16 cellular contexts compared by ENCODE assay signal in the genomic region with DNA sequence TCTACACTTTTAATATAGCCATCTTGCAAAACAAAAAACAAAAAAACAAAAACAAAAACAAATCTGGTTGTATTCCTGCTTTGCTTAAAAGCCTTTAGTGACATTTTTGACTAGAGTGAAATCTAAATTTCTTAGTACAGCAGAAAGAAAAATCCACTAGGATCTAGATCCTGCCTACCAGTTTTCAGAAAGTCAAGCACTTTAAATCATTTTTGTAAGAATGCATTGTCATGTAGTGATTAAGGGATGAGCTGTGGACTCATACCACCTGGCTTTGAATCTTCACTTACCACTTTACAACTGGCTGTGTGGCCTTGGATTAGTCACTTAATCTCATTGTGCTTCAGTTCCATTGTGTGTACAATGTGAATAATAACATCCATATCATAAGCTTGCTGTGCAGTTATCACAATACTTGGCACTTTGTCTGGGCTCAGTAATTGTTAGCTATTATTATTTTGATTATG. TPM values are rescaled to one million over a fixed set of nuclear protein-coding genes. Genes with fewer than 3 reads are reported as not detected.
DNase-seq lines count a peak whose midpoint lies in the region; ATAC-seq and TF ChIP-seq lines count a peak whose summit lies in the region.
"Had no signal": no experiment of that assay in that cellular context is flagged by ENCODE, and none has a peak within 500 bp of the region (broad histone marks: within the 10 kb centered on the region; RNA-seq: fewer than 3 reads in every experiment).

No MANE protein-coding gene starts in this region.

- H3K27ac Mint-ChIP-seq in activated T-cell treated with anti-CD3 and anti-CD28 coated beads, Interleukin-2, amount 50 U/mL, for 72 hours = peak overlapping the region; percentile 74
- H3K27ac Mint-ChIP-seq in T-helper 17 cell = peak overlapping the region; percentile 43
- no peak overlapping the region for H3K27ac Mint-ChIP-seq in mesothelial cell of epicardium

- ATAC-seq in activated T-cell treated with anti-CD3 and anti-CD28 coated beads, Interleukin-2, amount 50 U/mL, for 72 hours (replicated peaks in 1 of 2) = peak; percentile 33 to 63
- ATAC-seq in IMR-90 (ENCODE audit: low read depth) = no peak
- no peak for ATAC-seq in T-helper 17 cell
- ATAC-seq: pancreas had no signal

- peaks cover 30 to 67% of the 10 kb centered on the region in 2 experiments for H3K79me1 ChIP-seq in IMR-90 (ENCODE audit: low read depth in 1 of 2, low read length in 2 of 2)

- in situ Hi-C loops in IMR-90 (cut with MboI; ENCODE audit: low sequenced_read_pairs) = loop anchor here (5.0 kb wide), 1 partner anchor 453 kb away; no protein-coding TSS in a partner anchor

- H3K4me1 ChIP-seq in IMR-90 (ENCODE audit: control insufficient read depth, insufficient read depth, low read length) = peaks cover 2% of the 10 kb centered on the region; the same call in 1 of the 2 replicates

- no peak overlapping the region for H2BK5ac ChIP-seq in IMR-90 (ENCODE audit: low read depth, low read length, poor library complexity, severe bottlenecking)

- H3K14ac ChIP-seq in IMR-90 (replicated peaks; ENCODE audit: low read depth, low read length) = no peak overlapping the region

- H3K56ac ChIP-seq in IMR-90 (ENCODE audit: extremely low read depth, insufficient read depth, low read length) = no peak overlapping the region

- no peak overlapping the region for H3K4ac ChIP-seq in IMR-90 (ENCODE audit: low read depth, low read length)

- TF ChIP-seq POLR2A in IMR-90 (IDR thresholded peaks at IDR 0.05; ENCODE audit: low read depth, low read length) = no peak

- H3K36me3 ChIP-seq in IMR-90 (ENCODE audit: control insufficient read depth, insufficient read depth, low read length) = no peaks in the 10 kb centered on the region
- H3K36me3 ChIP-seq: pancreas, suprapubic skin had no signal

- H3K27me3 Mint-ChIP-seq in activated T-cell treated with anti-CD3 and anti-CD28 coated beads, Interleukin-2, amount 50 U/mL, for 72 hours (ENCODE audit: low read depth) = no peaks in the 10 kb centered on the region
- no peaks in the 10 kb centered on the region for H3K27me3 Mint-ChIP-seq in T-helper 17 cell
- no peaks in the 10 kb centered on the region for H3K27me3 Mint-ChIP-seq in mesothelial cell of epicardium (ENCODE audit: low read depth)

- H3K9me3 Mint-ChIP-seq in activated T-cell treated with anti-CD3 and anti-CD28 coated beads, Interleukin-2, amount 50 U/mL, for 72 hours = no peaks in the 10 kb centered on the region
- no peaks in the 10 kb centered on the region for H3K9me3 Mint-ChIP-seq in mesothelial cell of epicardium

- peak in 1 of 2 donors; percentile 18 for DNase-seq in activated T-cell treated with anti-CD3 and anti-CD28 coated beads, Interleukin-2, amount 50 U/mL, for 72 hours
- no peak for DNase-seq in activated T-cell treated with anti-CD3 and anti-CD28 coated beads for 4 hours
- DNase-seq in IMR-90 = peak; percentile 32
- no peak for DNase-seq in T-helper 17 cell
- DNase-seq in myocyte (ENCODE audit: low read depth) = peak; percentile 15
- DNase-seq in head of caudate nucleus = no peak
- no peak for DNase-seq in mesothelial cell of epicardium (ENCODE audit: low spot score in 2 of 2, unreplicated experiment in 2 of 2)
- no peak for DNase-seq in NCI-H2107 treated with DMSO at 0.1 percent for 48 hours (lab: John Stamatoyannopoulos, UW; ENCODE audit: unreplicated experiment)
- DNase-seq: activated CD4-positive, alpha-beta T cell treated with anti-CD3 and anti-CD28 coated beads, Interleukin-2, amount 50 U/mL, for 1 hour; activated effector memory CD4-positive, alpha-beta T cell treated with anti-CD3 and anti-CD28 coated beads, Interleukin-2, amount 50 U/mL, for 16 hours; islet precursor cell; NCI-H226; pancreas; spleen had no signal

- no peaks in the 10 kb centered on the region for H3K27me3 ChIP-seq in IMR-90 (ENCODE audit: control insufficient read depth, insufficient read depth, low read length)
- H3K27me3 ChIP-seq: pancreas, spleen, suprapubic skin had no signal

- intact Hi-C loops in IMR-90 (cut with micrococcal nuclease) = loop anchor here (10.0 kb wide), 1 partner anchor 1115 kb away; no protein-coding TSS in a partner anchor
- intact Hi-C loops in head of caudate nucleus (cut with DNase I) = loop anchor here (5.0 kb wide), 2 partner anchors 213 to 453 kb away; a partner anchor contains a TSS

- dilution Hi-C loops in IMR-90 (cut with HindIII; ENCODE audit: low sequenced_read_pairs, unreplicated experiment) = no loop called here

- H4K20me1 ChIP-seq in IMR-90 (ENCODE audit: insufficient read depth, low read length) = peaks cover 8% of the 10 kb centered on the region; the same call in 1 of the 2 replicates

- H3K4me3 ChIP-seq in IMR-90 (ENCODE audit: insufficient read depth, low read depth, low read length) = no peak overlapping the region
- H3K4me3 ChIP-seq: pancreas, spleen, suprapubic skin had no signal

- no peaks in the 10 kb centered on the region for H3K9me1 ChIP-seq in IMR-90 (ENCODE audit: insufficient read depth, low read length)

- H3K4me1 Mint-ChIP-seq in activated T-cell treated with anti-CD3 and anti-CD28 coated beads, Interleukin-2, amount 50 U/mL, for 72 hours (ENCODE audit: low read depth) = peaks cover 45% of the 10 kb centered on the region
- H3K4me1 Mint-ChIP-seq in T-helper 17 cell = peaks cover 35% of the 10 kb centered on the region
- peaks cover 12% of the 10 kb centered on the region for H3K4me1 Mint-ChIP-seq in mesothelial cell of epicardium

- no peaks in the 10 kb centered on the region for H3K9me3 ChIP-seq in IMR-90 (ENCODE audit: control insufficient read depth, insufficient read depth, low read length)
- H3K9me3 ChIP-seq in T-helper 17 cell (ENCODE audit: control insufficient read depth, low read length, poor library complexity, severe bottlenecking) = no peaks in the 10 kb centered on the region
- H3K9me3 ChIP-seq: pancreas, spleen, suprapubic skin had no signal

- no peak overlapping the region for H2AFZ ChIP-seq in IMR-90 (replicated peaks; ENCODE audit: low read length, poor library complexity)

- H3K4me2 ChIP-seq in IMR-90 (ENCODE audit: low read depth, low read length) = no peak overlapping the region

- no peak overlapping the region for H4K91ac ChIP-seq in IMR-90 (ENCODE audit: insufficient read depth, low read depth, low read length)

- no peak overlapping the region for H2AK9ac ChIP-seq in IMR-90 (replicated peaks; ENCODE audit: low read depth, low read length, poor library complexity)

- no peak overlapping the region for H2AK5ac ChIP-seq in IMR-90 (ENCODE audit: low read depth, low read length)

- CTCF ChIA-PET in IMR-90 (lab: Yijun Ruan, JAX) = interaction anchor here (1.7 kb wide), 1 partner anchor 451 kb away, joined by 6 read pairs; no protein-coding TSS in a partner anchor

- no peak overlapping the region for H3K23ac ChIP-seq in IMR-90 (ENCODE audit: low read depth, low read length)

- POLR2A ChIA-PET in IMR-90 (lab: Charles Lee; ENCODE audit: unreplicated experiment) = no interaction called here

- H4K5ac ChIP-seq in IMR-90 (ENCODE audit: low read depth, low read length) = no peak overlapping the region

- no peak overlapping the region for H2BK15ac ChIP-seq in IMR-90 (ENCODE audit: low read depth, low read length)

- H3K9ac ChIP-seq in IMR-90 (ENCODE audit: low read depth, low read length) = no peak overlapping the region

- no peak for TF ChIP-seq CTCF in IMR-90 (conservative IDR thresholded peaks at IDR 0.05; ENCODE audit: low read depth, low read length)
- no peak for TF ChIP-seq CTCF in mesothelial cell of epicardium (IDR thresholded peaks at IDR 0.05; ENCODE audit: unreplicated experiment)

- no TSS peak for BruUV-seq in IMR-90 (replicated peaks; lab: Mats Ljungman, UMichigan)

- TF ChIP-seq RAD21 in IMR-90 (IDR thresholded peaks at IDR 0.05; ENCODE audit: low read length) = no peak

- H3K18ac ChIP-seq in IMR-90 (ENCODE audit: low read depth, low read length) = no peak overlapping the region

- no peaks in the 10 kb centered on the region for H3K36me3 Mint-ChIP-seq in activated T-cell treated with anti-CD3 and anti-CD28 coated beads, Interleukin-2, amount 50 U/mL, for 72 hours (ENCODE audit: insufficient read depth in 2 of 2)
- H3K36me3 Mint-ChIP-seq in T-helper 17 cell (ENCODE audit: low read depth) = no peaks in the 10 kb centered on the region
- no peaks in the 10 kb centered on the region for H3K36me3 Mint-ChIP-seq in mesothelial cell of epicardium
- H3K36me3 Mint-ChIP-seq: brain had no signal

- H4K8ac ChIP-seq in IMR-90 (ENCODE audit: low read depth in 2 of 2, low read length in 2 of 2) = no peak overlapping the region

- no peak overlapping the region for H3K27ac ChIP-seq in IMR-90 (ENCODE audit: insufficient read depth, low read length)
- H3K27ac ChIP-seq: pancreas, spleen, suprapubic skin had no signal

- H3K4me3 Mint-ChIP-seq in activated T-cell treated with anti-CD3 and anti-CD28 coated beads, Interleukin-2, amount 50 U/mL, for 72 hours = peak overlapping the region in 1 of 2 donors; percentile 59
- no peak overlapping the region for H3K4me3 Mint-ChIP-seq in T-helper 17 cell
- H3K4me3 Mint-ChIP-seq in mesothelial cell of epicardium = no peak overlapping the region

- no peak overlapping the region for H2BK20ac ChIP-seq in IMR-90 (ENCODE audit: low read depth, low read length)

- no peak overlapping the region for H2BK120ac ChIP-seq in IMR-90 (ENCODE audit: low read depth, low read length)

TF ChIP-seq in IMR-90, 13 proteins besides CTCF, POLR2A, EP300 and RAD21 (continues in another document):
- TF ChIP-seq BHLHE40 (IDR thresholded peaks at IDR 0.05; ENCODE audit: low read depth, low read length) = no peak

RNA-seq across cellular contexts. Expression of a gene that starts 4.0 kb away (rescaled TPM):
- 1 to 10 TPM; 7.7 to 9.0 TPM for total RNA-seq in activated T-cell treated with anti-CD3 and anti-CD28 coated beads, Interleukin-2, amount 50 U/mL, for 72 hours
- total RNA-seq in IMR-90 (2012; rRNA removed) (7.5 and 8.1 TPM in 2 replicates), T-helper 17 cell (1 to 10 TPM; 4.7 to 5.0 TPM), myocyte (11.2 and 13.5 TPM in 2 replicates), mesothelial cell of epicardium (9.9 to 11.8 TPM (median 10.7 TPM) in 3 replicates)
- 6.0 and 6.9 TPM in 2 replicates for polyA plus RNA-seq in IMR-90 (2012; rRNA removed)
- polyA plus RNA-seq in IMR-90 (2012; cell fraction: cytosol; rRNA removed) = 1.5 and 1.8 TPM in 2 replicates
- polyA plus RNA-seq in IMR-90 (2012; cell fraction: nucleus; rRNA removed; ENCODE audit: low replicate concordance) = 0.64 and 5.6 TPM in 2 replicates
- polyA plus RNA-seq in myocyte (2012) = 13.7 TPM

RNA-seq across cellular contexts. Expression of a gene that starts 5.1 kb away (rescaled TPM):
- 10 to 100 TPM in 1 of 2 donors, 1 to 10 TPM in 1; 7.3 to 10.9 TPM for total RNA-seq in activated T-cell treated with anti-CD3 and anti-CD28 coated beads, Interleukin-2, amount 50 U/mL, for 72 hours
- 5.9 and 6.1 TPM in 2 replicates for total RNA-seq in IMR-90 (2012; rRNA removed)
- 0.90 and 1.3 TPM in 2 replicates for polyA plus RNA-seq in IMR-90 (2012; rRNA removed)
- polyA plus RNA-seq in IMR-90 (2012; cell fraction: cytosol; rRNA removed) = 0.18 and 0.19 TPM in 2 replicates
- polyA plus RNA-seq in IMR-90 (2012; cell fraction: nucleus; rRNA removed; ENCODE audit: low replicate concordance) = 1.3 and 3.9 TPM in 2 replicates
- 1 to 10 TPM; 4.0 to 4.6 TPM for total RNA-seq in T-helper 17 cell
- 3.0 and 4.2 TPM in 2 replicates for total RNA-seq in myocyte
- polyA plus RNA-seq in myocyte (2012) = 1.9 TPM
- 10.3 to 11.2 TPM (median 10.4 TPM) in 3 replicates for total RNA-seq in mesothelial cell of epicardium

Comparison
In these comparisons a context has a peak if more than half of its experiments do, and no peak if none do; other contexts are left out.
1. ATAC-seq: peak in activated T-cell treated with anti-CD3 and anti-CD28 coated beads, Interleukin-2, amount 50 U/mL, for 72 hours (2 of 2); none in IMR-90 (single experiment) and T-helper 17 cell (single experiment).
2. DNase-seq: peak in IMR-90 (single experiment) and myocyte (single experiment); none in activated T-cell treated with anti-CD3 and anti-CD28 coated beads for 4 hours (single experiment), T-helper 17 cell (0 of 3), head of caudate nucleus (0 of 42), mesothelial cell of epicardium (0 of 2) and NCI-H2107 treated with DMSO at 0.1 percent for 48 hours (single experiment).